ENCODE assay signal across 11 cellular contexts in genomic region chr1:66349277-66349676, GRCh38.
DNase-seq lines count a peak whose midpoint lies in the region; ATAC-seq lines count a peak whose summit lies in the region.
"Had no signal": no experiment of that assay in that cellular context is flagged by ENCODE, and none has a peak within 500 bp of the region (broad histone marks: within the 10 kb centered on the region; RNA-seq: fewer than 3 reads in every experiment).

No MANE protein-coding gene starts in this region.

- peak overlapping the region; percentile 76 for H3K4me3 Mint-ChIP-seq in activated CD8-positive, alpha-beta memory T cell treated with anti-CD3 and anti-CD28 coated beads, Interleukin-2, amount 10 ng/mL, durations not matched to agents 7 days and 5 days
- peak overlapping the region; percentile 75 for H3K4me3 Mint-ChIP-seq in activated T-helper 1 cell treated with anti-CD3 and anti-CD28 coated beads, Interleukin-12 subunit alpha, Interleukin-12 subunit beta, Interleukin-2, Interleukin-4 antibody, amounts not matched to agents 30 ng/mL and 10 ng/mL and 1 ng/mL, durations not matched to agents 14 hours and 24 hours and 36 hours

- no peaks in the 10 kb centered on the region for H3K27me3 Mint-ChIP-seq in activated CD8-positive, alpha-beta memory T cell treated with anti-CD3 and anti-CD28 coated beads, Interleukin-2, amount 10 ng/mL, durations not matched to agents 7 days and 5 days
- no peaks in the 10 kb centered on the region for H3K27me3 Mint-ChIP-seq in activated T-helper 1 cell treated with anti-CD3 and anti-CD28 coated beads, Interleukin-12 subunit alpha, Interleukin-12 subunit beta, Interleukin-2, Interleukin-4 antibody, amounts not matched to agents 30 ng/mL and 10 ng/mL and 1 ng/mL, durations not matched to agents 14 hours and 24 hours and 36 hours (ENCODE audit: insufficient read depth)

- H3K4me1 ChIP-seq in iPS-20b (ENCODE audit: insufficient read depth, low read length) (peaks cover 77% of the 10 kb centered on the region), subcutaneous abdominal adipose tissue (ENCODE audit: control insufficient read depth in 5 of 5, insufficient read depth in 5 of 5, low read length in 5 of 5) (peaks cover 0 to 40% (median 5%) of the 10 kb centered on the region in 5 donors)

- peaks cover 96% of the 10 kb centered on the region for H3K4me1 Mint-ChIP-seq in activated CD8-positive, alpha-beta memory T cell treated with anti-CD3 and anti-CD28 coated beads, Interleukin-2, amount 10 ng/mL, durations not matched to agents 7 days and 5 days
- peaks cover 90% of the 10 kb centered on the region for H3K4me1 Mint-ChIP-seq in activated T-helper 1 cell treated with anti-CD3 and anti-CD28 coated beads, Interleukin-12 subunit alpha, Interleukin-12 subunit beta, Interleukin-2, Interleukin-4 antibody, amounts not matched to agents 30 ng/mL and 10 ng/mL and 1 ng/mL, durations not matched to agents 14 hours and 24 hours and 36 hours (ENCODE audit: low read depth)

- no peaks in the 10 kb centered on the region for H3K9me3 Mint-ChIP-seq in activated CD8-positive, alpha-beta memory T cell treated with anti-CD3 and anti-CD28 coated beads, Interleukin-2, amount 10 ng/mL, durations not matched to agents 7 days and 5 days (ENCODE audit: low read depth)
- H3K9me3 Mint-ChIP-seq in activated T-helper 1 cell treated with anti-CD3 and anti-CD28 coated beads, Interleukin-12 subunit alpha, Interleukin-12 subunit beta, Interleukin-2, Interleukin-4 antibody, amounts not matched to agents 30 ng/mL and 10 ng/mL and 1 ng/mL, durations not matched to agents 14 hours and 24 hours and 36 hours, result no peaks in the 10 kb centered on the region

- H3K9ac ChIP-seq in iPS-20b (ENCODE audit: low read depth, low read length) (peak overlapping the region; percentile 55; the same call in 1 of the 2 replicates), subcutaneous abdominal adipose tissue (ENCODE audit: low read length in 5 of 5) (no peak overlapping the region)

- peaks cover 46% of the 10 kb centered on the region for H3K36me3 Mint-ChIP-seq in activated CD8-positive, alpha-beta memory T cell treated with anti-CD3 and anti-CD28 coated beads, Interleukin-2, amount 10 ng/mL, durations not matched to agents 7 days and 5 days
- peaks cover 19% of the 10 kb centered on the region for H3K36me3 Mint-ChIP-seq in activated T-helper 1 cell treated with anti-CD3 and anti-CD28 coated beads, Interleukin-12 subunit alpha, Interleukin-12 subunit beta, Interleukin-2, Interleukin-4 antibody, amounts not matched to agents 30 ng/mL and 10 ng/mL and 1 ng/mL, durations not matched to agents 14 hours and 24 hours and 36 hours (ENCODE audit: low read depth)

- no peaks in the 10 kb centered on the region for H3K27me3 ChIP-seq in iPS-20b (ENCODE audit: insufficient read depth, low read length)
- no peaks in the 10 kb centered on the region for H3K27me3 ChIP-seq in subcutaneous abdominal adipose tissue (ENCODE audit: control insufficient read depth in 5 of 5, insufficient read depth in 4 of 5, low read length in 5 of 5)
- H3K27me3 ChIP-seq: upper lobe of left lung had no signal

- H3K36me3 ChIP-seq in iPS-20b (ENCODE audit: insufficient read depth, low read depth, low read length) (no peaks in the 10 kb centered on the region), subcutaneous abdominal adipose tissue (ENCODE audit: control insufficient read depth in 5 of 5, insufficient read depth in 5 of 5, low read length in 5 of 5) (no peaks in the 10 kb centered on the region)
- H3K36me3 ChIP-seq: upper lobe of left lung had no signal

- H3K27ac Mint-ChIP-seq in activated CD8-positive, alpha-beta memory T cell treated with anti-CD3 and anti-CD28 coated beads, Interleukin-2, amount 10 ng/mL, durations not matched to agents 7 days and 5 days, result peak overlapping the region; percentile 91
- H3K27ac Mint-ChIP-seq in activated T-helper 1 cell treated with anti-CD3 and anti-CD28 coated beads, Interleukin-12 subunit alpha, Interleukin-12 subunit beta, Interleukin-2, Interleukin-4 antibody, amounts not matched to agents 30 ng/mL and 10 ng/mL and 1 ng/mL, durations not matched to agents 14 hours and 24 hours and 36 hours, result peak overlapping the region; percentile 81

- H3K4me3 ChIP-seq in iPS-20b (ENCODE audit: low read length) (peak overlapping the region; percentile 18; the same call in 1 of the 2 replicates), subcutaneous abdominal adipose tissue (ENCODE audit: low read depth in 1 of 5, low read length in 5 of 5) (no peak overlapping the region)
- H3K4me3 ChIP-seq: upper lobe of left lung had no signal

- no peak for ATAC-seq in activated CD8-positive, alpha-beta memory T cell treated with anti-CD3 and anti-CD28 coated beads, Interleukin-2, amount 10 ng/mL, durations not matched to agents 7 days and 5 days
- ATAC-seq in GM21529 (IDR thresholded peaks at IDR 0.05; ENCODE audit: unreplicated experiment), result no peak
- ATAC-seq in GM21447 (IDR thresholded peaks at IDR 0.05; ENCODE audit: unreplicated experiment), result no peak

- CTCF ChIA-PET in activated CD8-positive, alpha-beta memory T cell treated with anti-CD3 and anti-CD28 coated beads, Interleukin-2, amount 10 ng/mL, durations not matched to agents 7 days and 5 days (lab: Charles Lee), result interaction anchor here (1.0 to 5.5 kb wide), 8 partner anchors 12 to 95 kb away, joined by 3 to 42 read pairs (median 4); no protein-coding TSS in a partner anchor

- H3K9me3 ChIP-seq in iPS-20b (ENCODE audit: insufficient read depth, low read depth, low read length) (no peaks in the 10 kb centered on the region), subcutaneous abdominal adipose tissue (ENCODE audit: control insufficient read depth in 5 of 5, low read length in 5 of 5) (no peaks in the 10 kb centered on the region)
- H3K9me3 ChIP-seq: upper lobe of left lung had no signal

- peak overlapping the region; percentile 27 for H3K27ac ChIP-seq in iPS-20b (ENCODE audit: low read length)
- peak overlapping the region; percentile 54 for H3K27ac ChIP-seq in subcutaneous abdominal adipose tissue (ENCODE audit: low read depth, low read length)

- DNase-seq in activated CD8-positive, alpha-beta memory T cell treated with anti-CD3 and anti-CD28 coated beads, Interleukin-2, amount 10 ng/mL, durations not matched to agents 7 days and 5 days, result no peak
- DNase-seq in activated CD8-positive, alpha-beta memory T cell treated with anti-CD3 and anti-CD28 coated beads, Interleukin-2, amount 50 U/mL, for 48 hours, result no peak
- no peak for DNase-seq in activated T-helper 1 cell treated with anti-CD3 and anti-CD28 coated beads, Interleukin-12 subunit alpha, Interleukin-12 subunit beta, Interleukin-2, Interleukin-4 antibody, amounts not matched to agents 30 ng/mL and 10 ng/mL and 1 ng/mL, durations not matched to agents 14 hours and 24 hours and 36 hours (ENCODE audit: low spot score)
- no peak for DNase-seq in NCI-H187 (lab: John Stamatoyannopoulos, UW)
- DNase-seq: NCI-H1694 treated with DMSO at 0.1 percent for 48 hours; stimulated activated CD4-positive, alpha-beta T cell treated with anti-CD3 and anti-CD28 coated beads, Interleukin-15, amount 100 ng/mL, for 24 hours; upper lobe of left lung had no signal

- intact Hi-C loops in activated T-helper 1 cell treated with anti-CD3 and anti-CD28 coated beads, Interleukin-12 subunit alpha, Interleukin-12 subunit beta, Interleukin-2, Interleukin-4 antibody, amounts not matched to agents 30 ng/mL and 10 ng/mL and 1 ng/mL, durations not matched to agents 14 hours and 24 hours and 36 hours (cut with micrococcal nuclease), result no loop called here
